Comparison of ENCODE assay signal across 8 cellular contexts in genomic region chr5:112146323-112146848, GRCh38.
DNase-seq lines count a peak whose midpoint lies in the region; ATAC-seq and TF ChIP-seq lines count a peak whose summit lies in the region.

No MANE protein-coding gene starts in this region.

- H3K9me3 ChIP-seq in RWPE2 (ENCODE audit: severe bottlenecking): no peaks in the 10 kb centered on the region

- DNase-seq in RWPE2 (ENCODE audit: low spot score) (no peak), omental fat pad (ENCODE audit: low spot score) (no peak), NCI-H2196 treated with DMSO at 0.1 percent for 48 hours (lab: John Stamatoyannopoulos, UW; ENCODE audit: unreplicated experiment) (no peak), HuH-7.5 (ENCODE audit: low spot score) (no peak), Ammon's horn (ENCODE audit: low spot score) (no peak)
- DNase-seq in activated T-cell treated with anti-CD3 and anti-CD28 coated beads, Interleukin-2, amount 50 U/mL, for 48 hours: no peak

- H3K4me3 ChIP-seq in RWPE2 (ENCODE audit: severe bottlenecking): no peak overlapping the region

- ATAC-seq in GM18520 (IDR thresholded peaks at IDR 0.05; ENCODE audit: unreplicated experiment) (peak; percentile 33), HG02763 (IDR thresholded peaks at IDR 0.05; ENCODE audit: unreplicated experiment) (peak; percentile 49), RWPE2 (ENCODE audit: low read depth) (peak; percentile 73), omental fat pad (ENCODE audit: low FRiP score) (peak; percentile 81)

- peak overlapping the region; percentile 7 for H3K27ac ChIP-seq in RWPE2 (ENCODE audit: poor library complexity, severe bottlenecking)

- TF ChIP-seq CTCF in RWPE2 (IDR thresholded peaks at IDR 0.05; ENCODE audit: poor library complexity, severe bottlenecking): no peak
- TF ChIP-seq CTCF in omental fat pad (IDR thresholded peaks at IDR 0.05): no peak

- H3K27me3 ChIP-seq in RWPE2 (ENCODE audit: insufficient read depth, poor library complexity, severe bottlenecking): no peaks in the 10 kb centered on the region

- peaks cover 14% of the 10 kb centered on the region for H3K4me1 ChIP-seq in RWPE2 (ENCODE audit: insufficient read depth, poor library complexity, severe bottlenecking)

- H3K36me3 ChIP-seq in RWPE2 (ENCODE audit: low read depth): no peaks in the 10 kb centered on the region
